In the genomic region with DNA sequence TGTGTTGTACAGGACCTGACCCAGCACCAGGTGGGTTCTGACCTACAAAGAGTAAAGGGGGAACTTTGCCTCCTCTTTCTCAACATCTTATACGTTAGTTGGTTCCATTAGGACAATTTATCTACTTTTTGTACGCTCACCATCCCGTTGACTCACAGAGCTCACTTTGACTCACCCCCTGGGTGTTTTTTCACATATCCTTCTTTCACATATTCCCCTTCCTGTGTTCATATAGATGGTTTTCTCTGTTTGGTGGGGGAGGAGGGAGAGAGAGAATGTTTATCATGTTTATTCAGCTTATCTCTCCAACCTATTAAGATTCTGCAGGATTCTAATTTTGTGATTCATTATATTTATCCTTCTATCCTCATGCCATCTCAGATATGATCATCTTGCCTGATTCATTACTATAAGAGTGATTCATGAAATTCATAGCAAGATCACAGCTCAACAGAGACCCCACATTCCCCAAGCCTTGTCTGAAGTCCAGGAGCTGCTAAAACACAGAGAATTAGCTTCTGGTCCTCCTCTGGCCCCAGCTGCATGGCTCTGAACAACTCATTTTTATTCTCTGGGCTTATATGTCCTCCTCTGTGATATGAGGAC, we compare ENCODE assay signal across 1 cellular context.
TF ChIP-seq lines count a peak whose summit lies in the region.

No MANE protein-coding gene starts in this region.

TF ChIP-seq in liver, 16 proteins besides CTCF, POLR2A, EP300 and RAD21 (continued from another document):
- no peak for TF ChIP-seq ZBTB33 (IDR thresholded peaks at IDR 0.05)
- TF ChIP-seq YY1 (IDR thresholded peaks at IDR 0.05) = no peak
- no peak for TF ChIP-seq GABPA (IDR thresholded peaks at IDR 0.05 in 1 of 2, conservative IDR thresholded peaks at IDR 0.05 in 1 of 2)
- TF ChIP-seq TAF1 (conservative IDR thresholded peaks at IDR 0.05) = no peak
- no peak for TF ChIP-seq NR2F2 (IDR thresholded peaks at IDR 0.05)
- no peak for TF ChIP-seq HNF4A (conservative IDR thresholded peaks at IDR 0.05)
